ENCODE assay signal across 2 cellular contexts in genomic region chr1:48619529-48619928, GRCh38.
TF ChIP-seq lines count a peak whose summit lies in the region.

No MANE protein-coding gene starts in this region.

TF ChIP-seq in A549, 52 proteins besides CTCF, POLR2A, EP300 and RAD21 (continued from another document):
- TF ChIP-seq POLR2AphosphoS2 (conservative IDR thresholded peaks at IDR 0.05; ENCODE audit: low read length) (no peak), FOXS1 (CRISPR knock-in tag; IDR thresholded peaks at IDR 0.05) (no peak), FOSB (CRISPR knock-in tag; IDR thresholded peaks at IDR 0.05) (no peak), GATA3 (IDR thresholded peaks at IDR 0.05; ENCODE audit: borderline replicate concordance) (no peak), ESRRA (IDR thresholded peaks at IDR 0.05; ENCODE audit: borderline replicate concordance, low read length) (no peak), RARB (CRISPR knock-in tag; IDR thresholded peaks at IDR 0.05) (no peak), ZNF302 (CRISPR knock-in tag; IDR thresholded peaks at IDR 0.05) (no peak), HOXB5 (CRISPR knock-in tag; IDR thresholded peaks at IDR 0.05) (no peak), KDM1A (IDR thresholded peaks at IDR 0.05; ENCODE audit: low read depth) (no peak), FOSL2 (IDR thresholded peaks at IDR 0.05) (no peak), FOSL2 (CRISPR knock-in tag; IDR thresholded peaks at IDR 0.05) (no peak), MAFK (IDR thresholded peaks at IDR 0.05; ENCODE audit: partially characterized antibody) (no peak)

TF ChIP-seq in WTC11, 78 proteins besides CTCF, POLR2A, EP300 and RAD21 (continued from another document):
- no peak for TF ChIP-seq PRDM15 (CRISPR knock-in tag; IDR thresholded peaks at IDR 0.05)
- no peak for TF ChIP-seq KAT7 (CRISPR knock-in tag; IDR thresholded peaks at IDR 0.05; ENCODE audit: borderline replicate concordance)
- TF ChIP-seq FOXP1 (CRISPR knock-in tag; IDR thresholded peaks at IDR 0.05; ENCODE audit: borderline replicate concordance): no peak
- TF ChIP-seq OVOL2 (CRISPR knock-in tag; IDR thresholded peaks at IDR 0.05; ENCODE audit: borderline replicate concordance): no peak
- TF ChIP-seq SMAD4 (CRISPR knock-in tag; IDR thresholded peaks at IDR 0.05): no peak
- no peak for TF ChIP-seq NR2C2 (CRISPR knock-in tag; IDR thresholded peaks at IDR 0.05)
- TF ChIP-seq NFE2L1 (CRISPR knock-in tag; IDR thresholded peaks at IDR 0.05): no peak
TF ChIP-seq in WTC11: peak in this region for 0.
